In genomic region chr11:706957-707816, GRCh38 we compare ENCODE assay signal across 8 cellular contexts. TPM values are rescaled to one million over a fixed set of nuclear protein-coding genes. Genes with fewer than 3 reads are reported as not detected.
DNase-seq lines count a peak whose midpoint lies in the region; ATAC-seq lines count a peak whose summit lies in the region.

No MANE protein-coding gene starts in this region.

- no peaks in the 10 kb centered on the region for H3K4me1 ChIP-seq in endocrine pancreas (ENCODE audit: control insufficient read depth, insufficient read depth, low read length)
- peaks cover 73% of the 10 kb centered on the region for H3K4me1 ChIP-seq in mesenchymal stem cell (ENCODE audit: control insufficient read depth, insufficient read depth, low read depth, low read length)

- peak overlapping the region; percentile 42 to 71 for H3K4me3 Mint-ChIP-seq in stimulated activated naive CD8-positive, alpha-beta T cell treated with anti-CD3 and anti-CD28 coated beads, Interleukin-15, amount 100 ng/mL, for 72 hours

- H3K4me2 ChIP-seq in mesenchymal stem cell (ENCODE audit: low read length, poor library complexity, severe bottlenecking), result peak overlapping the region; percentile 79

- peak overlapping the region; percentile 85 for H3K9ac ChIP-seq in endocrine pancreas (ENCODE audit: control insufficient read depth, insufficient read depth, low read length)
- H3K9ac ChIP-seq in mesenchymal stem cell (ENCODE audit: low read length), result peak overlapping the region; percentile 92

- no peaks in the 10 kb centered on the region for H3K9me3 Mint-ChIP-seq in stimulated activated naive CD8-positive, alpha-beta T cell treated with anti-CD3 and anti-CD28 coated beads, Interleukin-15, amount 100 ng/mL, for 72 hours

- H3K27me3 Mint-ChIP-seq in stimulated activated naive CD8-positive, alpha-beta T cell treated with anti-CD3 and anti-CD28 coated beads, Interleukin-15, amount 100 ng/mL, for 72 hours, result peaks cover 50% of the 10 kb centered on the region

- H2AK5ac ChIP-seq in mesenchymal stem cell (ENCODE audit: low read length, severe bottlenecking), result peak overlapping the region; percentile 99

- peak; percentile 20 for ATAC-seq in stimulated activated naive CD8-positive, alpha-beta T cell treated with anti-CD3 and anti-CD28 coated beads, Interleukin-15, amount 100 ng/mL, for 72 hours
- no peak for ATAC-seq in stimulated activated naive CD8-positive, alpha-beta T cell treated with anti-CD3 and anti-CD28 coated beads, Interleukin-15, Interleukin-2, amounts not matched to agents 100 U/mL and 50 U/mL, for 24 hours
- ATAC-seq in HG03108 (IDR thresholded peaks at IDR 0.05; ENCODE audit: unreplicated experiment), result no peak
- no peak for ATAC-seq in GM21717 (IDR thresholded peaks at IDR 0.05; ENCODE audit: unreplicated experiment)
- no peak for ATAC-seq in GM21529 (IDR thresholded peaks at IDR 0.05; ENCODE audit: unreplicated experiment)

- H3K27ac ChIP-seq in mesenchymal stem cell (ENCODE audit: low read length, poor library complexity, severe bottlenecking), result peak overlapping the region; percentile 99

- peak overlapping the region; percentile 61 to 94 for H3K4ac ChIP-seq in mesenchymal stem cell (ENCODE audit: low read depth in 1 of 2, low read length in 2 of 2)

- no peak overlapping the region for H3K23ac ChIP-seq in mesenchymal stem cell (ENCODE audit: low read length in 2 of 2)

- H2BK12ac ChIP-seq in mesenchymal stem cell (ENCODE audit: low read length in 2 of 2), result peak overlapping the region; percentile 52 to 96

- peaks cover 11% of the 10 kb centered on the region for H3K79me1 ChIP-seq in mesenchymal stem cell (replicated peaks; ENCODE audit: low read length, poor library complexity, severe bottlenecking)

- peak overlapping the region; percentile 66 for H2BK15ac ChIP-seq in mesenchymal stem cell (ENCODE audit: low read depth, poor library complexity, severe bottlenecking)

- H3K14ac ChIP-seq in mesenchymal stem cell (ENCODE audit: low read length in 2 of 2), result peak overlapping the region in 1 of 2 experiments; percentile 97

- H2AFZ ChIP-seq in mesenchymal stem cell (ENCODE audit: low read depth, low read length), result peak overlapping the region; percentile 87

- WGBS in mesenchymal stem cell, result 39% methylated on average over 30 of the region's 30 CpGs

- H2BK120ac ChIP-seq in mesenchymal stem cell (ENCODE audit: low read depth, low read length), result peak overlapping the region; percentile 92

- peak overlapping the region; percentile 95 for H4K91ac ChIP-seq in mesenchymal stem cell (ENCODE audit: low read length)

- H3K9me3 ChIP-seq in endocrine pancreas (ENCODE audit: control insufficient read depth, low read length), result no peaks in the 10 kb centered on the region
- H3K9me3 ChIP-seq in mesenchymal stem cell (ENCODE audit: control insufficient read depth, low read length), result no peaks in the 10 kb centered on the region

- H3K4me1 Mint-ChIP-seq in stimulated activated naive CD8-positive, alpha-beta T cell treated with anti-CD3 and anti-CD28 coated beads, Interleukin-15, amount 100 ng/mL, for 72 hours, result peaks cover 40% of the 10 kb centered on the region

- H3K18ac ChIP-seq in mesenchymal stem cell (ENCODE audit: low read depth in 1 of 2, low read length in 2 of 2), result peak overlapping the region; percentile 80 to 99

- H4K8ac ChIP-seq in mesenchymal stem cell (ENCODE audit: low read length), result peak overlapping the region; percentile 96

- H3K4me3 ChIP-seq in endocrine pancreas (ENCODE audit: control insufficient read depth, insufficient read depth, low read length) (no peak overlapping the region), mesenchymal stem cell (ENCODE audit: insufficient read depth in 1 of 2, low read depth in 1 of 2, low read length in 2 of 2) (peak overlapping the region; percentile 73 to 83)

- peak overlapping the region in 1 of 2 donors; percentile 27 for H3K27ac Mint-ChIP-seq in stimulated activated naive CD8-positive, alpha-beta T cell treated with anti-CD3 and anti-CD28 coated beads, Interleukin-15, amount 100 ng/mL, for 72 hours

- no peaks in the 10 kb centered on the region for H3K36me3 ChIP-seq in endocrine pancreas (ENCODE audit: control insufficient read depth, insufficient read depth, low read length)
- H3K36me3 ChIP-seq in mesenchymal stem cell (ENCODE audit: control insufficient read depth in 1 of 2, insufficient read depth in 2 of 2, low read depth in 1 of 2, low read length in 2 of 2), result peaks cover 14 to 69% of the 10 kb centered on the region in 2 experiments

- no peaks in the 10 kb centered on the region for H3K27me3 ChIP-seq in endocrine pancreas (ENCODE audit: control insufficient read depth, insufficient read depth, low read length)
- H3K27me3 ChIP-seq in mesenchymal stem cell (ENCODE audit: control insufficient read depth in 1 of 2, insufficient read depth in 1 of 2, low read length in 2 of 2), result no peaks in the 10 kb centered on the region

- peak overlapping the region; percentile 98 for H2BK5ac ChIP-seq in mesenchymal stem cell (ENCODE audit: low read depth, low read length, poor library complexity, severe bottlenecking)

- DNase-seq in stimulated activated naive CD8-positive, alpha-beta T cell treated with anti-CD3 and anti-CD28 coated beads, Interleukin-15, amount 100 ng/mL, for 72 hours, result no peak
- DNase-seq in stimulated activated naive CD8-positive, alpha-beta T cell treated with anti-CD3 and anti-CD28 coated beads, Interleukin-15, Interleukin-2, amounts not matched to agents 100 U/mL and 50 U/mL, for 24 hours, result no peak
- peak; percentile 37 for DNase-seq in mesenchymal stem cell
- no peak for DNase-seq in activated CD4-positive, alpha-beta T cell treated with anti-CD3 and anti-CD28 coated beads for 4 hours

RNA-seq across cellular contexts. Expression of gene EPS8L2, which starts 1.2 kb away (rescaled TPM):
- polyA plus RNA-seq in mesenchymal stem cell (2013, experiment 1 of 2), result 16.2 TPM
- 17.4 TPM for polyA plus RNA-seq in mesenchymal stem cell (2013, experiment 2 of 2)

RNA-seq across cellular contexts. Expression of gene TMEM80, which starts 11.6 kb away (rescaled TPM):
- polyA plus RNA-seq in mesenchymal stem cell (2013, experiment 1 of 2), result 13.4 TPM
- 15.6 TPM for polyA plus RNA-seq in mesenchymal stem cell (2013, experiment 2 of 2)

RNA-seq across cellular contexts. Expression of gene DEAF1, which starts 12.2 kb away (rescaled TPM):
- 21.2 TPM for polyA plus RNA-seq in mesenchymal stem cell (2013, experiment 1 of 2)
- polyA plus RNA-seq in mesenchymal stem cell (2013, experiment 2 of 2), result 20.6 TPM

RNA-seq across cellular contexts. Expression of gene TALDO1, which starts 40.1 kb away (rescaled TPM):
- 215 TPM for polyA plus RNA-seq in mesenchymal stem cell (2013, experiment 1 of 2)
- polyA plus RNA-seq in mesenchymal stem cell (2013, experiment 2 of 2), result 211 TPM
